ENCODE assay signal across 1 cellular context in genomic region chr12:49026101-49026500, GRCh38.
A peak's percentile ranks its signal among the peaks of the same experiment; 100 is the strongest.
TF ChIP-seq lines count a peak whose summit lies in the region.

No MANE protein-coding gene starts in this region.

TF ChIP-seq in K562, 482 proteins besides CTCF, POLR2A, EP300 and RAD21:
- TF ChIP-seq BRF1 (IDR thresholded peaks at IDR 0.05; ENCODE audit: borderline replicate concordance, extremely low read depth, insufficient read length) (no peak), POLR2G (IDR thresholded peaks at IDR 0.05; ENCODE audit: low read depth, low read length) (0 out of 2 replicates have a peak, but pooled peaks have one; percentile 26), RFX5 (IDR thresholded peaks at IDR 0.05; ENCODE audit: low read depth, low read length) (no peak)
